ENCODE assay signal across 8 cellular contexts in the genomic region with DNA sequence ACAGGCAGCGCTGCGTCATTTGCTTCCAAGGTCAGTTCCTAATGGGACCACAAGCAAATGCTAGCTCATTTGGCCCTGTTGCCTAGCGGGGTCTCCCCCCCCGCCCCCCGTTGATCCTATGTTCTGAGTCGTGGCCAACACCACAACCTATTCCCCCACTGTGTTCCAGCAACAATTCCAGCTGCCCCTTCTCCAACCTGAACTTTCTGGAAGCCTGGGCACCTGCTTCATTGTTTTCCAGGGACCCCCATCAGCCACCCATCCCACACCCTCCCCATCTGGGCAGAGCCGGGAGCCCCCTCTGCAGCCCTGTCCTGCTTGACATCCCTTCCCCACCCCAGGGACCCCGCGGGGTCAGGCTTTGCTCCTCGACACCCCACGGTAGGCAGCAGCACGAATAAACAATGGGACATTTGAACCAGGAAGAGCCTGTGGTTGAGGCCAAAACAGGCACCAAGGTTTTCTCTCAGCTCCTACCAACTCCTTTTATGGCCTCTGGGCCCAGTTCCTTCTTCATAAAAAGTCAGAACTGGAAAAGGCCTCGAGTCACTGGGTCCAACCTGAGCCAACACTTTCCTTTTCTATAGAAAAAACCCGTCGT. TPM values are rescaled to one million over a fixed set of nuclear protein-coding genes. Genes with fewer than 3 reads are reported as not detected.
DNase-seq lines count a peak whose midpoint lies in the region; ATAC-seq and TF ChIP-seq lines count a peak whose summit lies in the region.

No MANE protein-coding gene starts in this region.

- H3K4me3 ChIP-seq in GM12875 (ENCODE audit: low read depth, low read length) = peak overlapping the region; percentile 36
- peak overlapping the region in 2 of 3 donors; percentile 71 to 76 for H3K4me3 ChIP-seq in skeletal muscle tissue (ENCODE audit: low read length in 3 of 3)

- no peaks in the 10 kb centered on the region for H3K9me3 Mint-ChIP-seq in activated CD8-positive, alpha-beta T cell treated with anti-CD3 and anti-CD28 coated beads, Interleukin-2, amount 10 ng/mL, durations not matched to agents 7 days and 5 days (ENCODE audit: insufficient read depth)

- no peaks in the 10 kb centered on the region for H3K27me3 ChIP-seq in skeletal muscle tissue (ENCODE audit: control insufficient read depth in 3 of 3, insufficient read depth in 3 of 3, low read length in 3 of 3)

- no peak for DNase-seq in activated CD8-positive, alpha-beta T cell treated with anti-CD3 and anti-CD28 coated beads, Interleukin-2, amount 10 ng/mL, durations not matched to agents 7 days and 5 days
- DNase-seq in left ventricle myocardium superior = peak; percentile 42
- DNase-seq in NCI-H510A (lab: John Stamatoyannopoulos, UW) = no peak
- no peak for DNase-seq in NCI-H1436 (lab: John Stamatoyannopoulos, UW)

- CTCF ChIA-PET in activated CD8-positive, alpha-beta T cell treated with anti-CD3 and anti-CD28 coated beads, Interleukin-2, amount 10 ng/mL, durations not matched to agents 7 days and 5 days (lab: Charles Lee) = interaction anchor here (0.6 to 12.5 kb wide), 27 partner anchors 9 to 560 kb away, joined by 3 to 445 read pairs (median 5); a partner anchor contains a TSS

- intact Hi-C loops in left ventricle myocardium superior (cut with micrococcal nuclease) = loop anchor here (2.0 to 5.0 kb wide), 2 partner anchors 54 to 102 kb away; no protein-coding TSS in a partner anchor

- peak overlapping the region; percentile 92 for H3K27ac Mint-ChIP-seq in activated CD8-positive, alpha-beta T cell treated with anti-CD3 and anti-CD28 coated beads, Interleukin-2, amount 10 ng/mL, durations not matched to agents 7 days and 5 days

- peak overlapping the region; percentile 79 for H3K4me3 Mint-ChIP-seq in activated CD8-positive, alpha-beta T cell treated with anti-CD3 and anti-CD28 coated beads, Interleukin-2, amount 10 ng/mL, durations not matched to agents 7 days and 5 days

- POLR2A ChIA-PET in activated CD8-positive, alpha-beta T cell treated with anti-CD3 and anti-CD28 coated beads, Interleukin-2, amount 10 ng/mL, durations not matched to agents 7 days and 5 days (lab: Charles Lee) = interaction anchor here (0.6 to 6.3 kb wide), 25 partner anchors 8 to 149 kb away, joined by 3 to 129 read pairs (median 5); a partner anchor contains a TSS

- ATAC-seq in HG03097 (IDR thresholded peaks at IDR 0.05; ENCODE audit: low FRiP score, unreplicated experiment) = peak; percentile 2
- peak; percentile 5 for ATAC-seq in activated CD8-positive, alpha-beta T cell treated with anti-CD3 and anti-CD28 coated beads, Interleukin-2, amount 10 ng/mL, durations not matched to agents 7 days and 5 days
- ATAC-seq in left ventricle myocardium superior = no peak
- ATAC-seq in GM21825 (IDR thresholded peaks at IDR 0.05; ENCODE audit: unreplicated experiment) = no peak

- peaks cover 55% of the 10 kb centered on the region for H3K4me1 Mint-ChIP-seq in activated CD8-positive, alpha-beta T cell treated with anti-CD3 and anti-CD28 coated beads, Interleukin-2, amount 10 ng/mL, durations not matched to agents 7 days and 5 days (ENCODE audit: low read depth)

- H3K4me1 ChIP-seq in skeletal muscle tissue (ENCODE audit: control insufficient read depth in 3 of 3, insufficient read depth in 3 of 3, low read length in 3 of 3) = peaks cover 29 to 40% (median 37%) of the 10 kb centered on the region in 3 donors

- no peak for TF ChIP-seq CTCF in GM12875 (IDR thresholded peaks at IDR 0.05; ENCODE audit: borderline replicate concordance, insufficient read depth, low read depth, low read length)

- no peaks in the 10 kb centered on the region for H3K27me3 Mint-ChIP-seq in activated CD8-positive, alpha-beta T cell treated with anti-CD3 and anti-CD28 coated beads, Interleukin-2, amount 10 ng/mL, durations not matched to agents 7 days and 5 days (ENCODE audit: low read depth)

- no peaks in the 10 kb centered on the region for H3K36me3 ChIP-seq in skeletal muscle tissue (ENCODE audit: control insufficient read depth in 3 of 3, insufficient read depth in 3 of 3, low read length in 3 of 3)

- no peaks in the 10 kb centered on the region for H3K9me3 ChIP-seq in skeletal muscle tissue (ENCODE audit: control insufficient read depth in 3 of 3, low read length in 3 of 3)

- peak overlapping the region; percentile 96 for H3K27ac ChIP-seq in skeletal muscle tissue (ENCODE audit: low read depth, low read length)

- peak overlapping the region; percentile 61 to 84 (median 77) for H3K9ac ChIP-seq in skeletal muscle tissue (ENCODE audit: low read depth in 1 of 3, low read length in 3 of 3)

- H3K36me3 Mint-ChIP-seq in activated CD8-positive, alpha-beta T cell treated with anti-CD3 and anti-CD28 coated beads, Interleukin-2, amount 10 ng/mL, durations not matched to agents 7 days and 5 days (ENCODE audit: low read depth) = no peaks in the 10 kb centered on the region

RNA-seq across cellular contexts. Expression of a gene that starts 20.5 kb away (rescaled TPM):
- total RNA-seq in activated CD8-positive, alpha-beta T cell treated with anti-CD3 and anti-CD28 coated beads, Interleukin-2, amount 10 ng/mL, durations not matched to agents 7 days and 5 days = not detected
- total RNA-seq in left ventricle myocardium superior = not detected
- total RNA-seq in skeletal muscle tissue = not detected

Comparison
In these comparisons a context has a peak if more than half of its experiments do, and no peak if none do; other contexts are left out.
1. ATAC-seq: peak in HG03097 (single experiment) and activated CD8-positive, alpha-beta T cell treated with anti-CD3 and anti-CD28 coated beads, Interleukin-2, amount 10 ng/mL, durations not matched to agents 7 days and 5 days (single experiment); none in left ventricle myocardium superior (single experiment) and GM21825 (single experiment).